Comparison of ENCODE assay signal across 9 cellular contexts in the genomic region with DNA sequence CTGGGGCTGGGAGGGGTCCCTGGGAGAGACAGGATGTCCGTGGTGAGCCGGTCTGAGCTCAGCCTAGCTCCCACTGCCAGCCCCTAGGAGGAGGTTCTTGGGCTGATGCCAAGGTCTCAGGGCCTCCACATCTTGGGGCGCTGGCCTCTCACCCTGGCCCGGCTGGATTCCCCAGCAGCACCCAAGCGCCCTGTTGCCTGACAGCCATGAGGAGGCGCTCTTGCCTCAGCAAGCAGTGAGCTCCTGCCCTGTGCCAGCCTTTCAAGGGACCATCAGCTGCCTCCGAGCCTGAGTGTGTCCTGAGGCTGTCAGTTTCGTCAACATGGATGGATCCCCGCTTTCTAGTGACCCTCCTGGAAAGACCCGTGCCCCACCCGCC.
A peak's percentile ranks its signal among the peaks of the same experiment; 100 is the strongest.
DNase-seq lines count a peak whose midpoint lies in the region; ATAC-seq and TF ChIP-seq lines count a peak whose summit lies in the region.
"Had no signal": no experiment of that assay in that cellular context is flagged by ENCODE, and none has a peak within 500 bp of the region (broad histone marks: within the 10 kb centered on the region; RNA-seq: fewer than 3 reads in every experiment).

No MANE protein-coding gene starts in this region.

- H2BK12ac ChIP-seq in neuronal stem cell (ENCODE audit: low read length): no peak overlapping the region

- 93% methylated on average over 3 of the region's 11 CpGs for WGBS in mammary epithelial cell (ENCODE audit: low coverage, missing lambda C conversion rate)
- no CpG with 5 or more reads among the region's 11 CpGs for WGBS in neuronal stem cell (ENCODE audit: extremely low coverage in 2 of 2, insufficient read length in 2 of 2, insufficient replicate concordance in 1 of 2), 2 donors
- WGBS in lower leg skin, 2 donors: 81 to 82% methylated on average over 7 of the region's 11 CpGs

- H3K27ac ChIP-seq in Karpas-422 (ENCODE audit: low read length): no peak overlapping the region
- no peak overlapping the region for H3K27ac ChIP-seq in mammary epithelial cell (ENCODE audit: insufficient read depth, low read depth, low read length)
- H3K27ac ChIP-seq in neuronal stem cell (replicated peaks; ENCODE audit: low read length): no peak overlapping the region

- no peak overlapping the region for H2BK15ac ChIP-seq in neuronal stem cell (ENCODE audit: low read length)

- no peak overlapping the region for H3K4me2 ChIP-seq in Karpas-422 (ENCODE audit: low read depth, low read length, poor library complexity, severe bottlenecking)
- no peak overlapping the region for H3K4me2 ChIP-seq in mammary epithelial cell (ENCODE audit: insufficient read depth, low read depth, low read length)
- no peak overlapping the region for H3K4me2 ChIP-seq in neuronal stem cell (ENCODE audit: insufficient read depth, low read length, poor library complexity, severe bottlenecking)

- in situ Hi-C loops in mammary epithelial cell (cut with MboI; ENCODE audit: low sequenced_read_pairs in 2 of 2): no loop called here

- H3K4ac ChIP-seq in neuronal stem cell (ENCODE audit: low read length): no peak overlapping the region

- TF ChIP-seq POLR2A in lower leg skin (IDR thresholded peaks at IDR 0.05): no peak

- ATAC-seq in GM19397 (IDR thresholded peaks at IDR 0.05; ENCODE audit: unreplicated experiment) (no peak), GM21360 (IDR thresholded peaks at IDR 0.05; ENCODE audit: unreplicated experiment) (no peak)

- intact Hi-C loops in mammary epithelial cell (cut with micrococcal nuclease): no loop called here
- intact Hi-C loops in lower leg skin (cut with DNase I; ENCODE audit: low total_unique reads): no loop called here

- no peak overlapping the region for H2BK120ac ChIP-seq in neuronal stem cell (ENCODE audit: low read depth, low read length)

- H3K79me2 ChIP-seq in Karpas-422 (ENCODE audit: low read length) (no peaks in the 10 kb centered on the region), mammary epithelial cell (ENCODE audit: insufficient read depth, low read length) (no peaks in the 10 kb centered on the region)

- H3K27me3 ChIP-seq in GM06990 (replicated peaks; ENCODE audit: control insufficient read depth, insufficient read depth, low read length) (no peaks in the 10 kb centered on the region; the same call in 1 of the 2 replicates), Karpas-422 (ENCODE audit: low read length) (no peaks in the 10 kb centered on the region), mammary epithelial cell (ENCODE audit: insufficient read depth, low read length) (no peaks in the 10 kb centered on the region), neuronal stem cell (ENCODE audit: control insufficient read depth in 3 of 3, insufficient read depth in 3 of 3, low read depth in 1 of 3, low read length in 3 of 3) (no peaks in the 10 kb centered on the region)

- no peak overlapping the region for H4K8ac ChIP-seq in neuronal stem cell (ENCODE audit: low read depth, low read length)

- no peak overlapping the region for H3K4me3 ChIP-seq in GM06990 (replicated peaks; ENCODE audit: low read depth, low read length)
- H3K4me3 ChIP-seq in Karpas-422 (ENCODE audit: low read length): no peak overlapping the region
- H3K4me3 ChIP-seq in mammary epithelial cell (replicated peaks in 1 of 3; ENCODE audit: insufficient read depth in 1 of 3, low read depth in 2 of 3, low read length in 3 of 3): no peak overlapping the region
- H3K4me3 ChIP-seq in neuronal stem cell (ENCODE audit: low read length in 2 of 2): no peak overlapping the region
- no peak overlapping the region for H3K4me3 ChIP-seq in lower leg skin (ENCODE audit: low read depth, poor library complexity, severe bottlenecking)

- H3K36me3 ChIP-seq in GM06990 (ENCODE audit: control insufficient read depth, insufficient read depth, low read length) (no peaks in the 10 kb centered on the region), Karpas-422 (ENCODE audit: insufficient read depth, low read length) (no peaks in the 10 kb centered on the region), mammary epithelial cell (ENCODE audit: insufficient read depth, low read length) (no peaks in the 10 kb centered on the region), neuronal stem cell (replicated peaks in 1 of 2; ENCODE audit: control insufficient read depth in 2 of 2, insufficient read depth in 2 of 2, low read length in 2 of 2) (no peaks in the 10 kb centered on the region)

- H3K4me1 ChIP-seq in Karpas-422 (ENCODE audit: low read length) (no peaks in the 10 kb centered on the region), mammary epithelial cell (ENCODE audit: insufficient read depth, low read length) (peaks cover 4% of the 10 kb centered on the region), neuronal stem cell (ENCODE audit: control insufficient read depth in 2 of 2, insufficient read depth in 1 of 2, low read depth in 1 of 2, low read length in 2 of 2) (peaks cover 2 to 24% of the 10 kb centered on the region in 2 donors)

- H2AFZ ChIP-seq in Karpas-422 (ENCODE audit: low read length) (no peak overlapping the region), mammary epithelial cell (ENCODE audit: low read depth, low read length) (no peak overlapping the region), neuronal stem cell (ENCODE audit: low read length) (no peak overlapping the region)

- CTCF ChIA-PET in mammary epithelial cell (lab: Charles Lee; ENCODE audit: low non-redundant PET): interaction anchor here (1.1 kb wide), 1 partner anchor 69 kb away, joined by 3 read pairs; no protein-coding TSS in a partner anchor

- TF ChIP-seq CTCF in GM06990 (IDR thresholded peaks at IDR 0.05; ENCODE audit: insufficient read depth, low read length, poor library complexity, severe bottlenecking): peak; percentile 59
- TF ChIP-seq CTCF in mammary epithelial cell (conservative IDR thresholded peaks at IDR 0.05 in 1 of 2, IDR thresholded peaks at IDR 0.05 in 1 of 2; ENCODE audit: extremely low read depth in 1 of 2, insufficient read depth in 1 of 2, low read depth in 1 of 2, low read length in 2 of 2): peak; percentile 24 to 54
- TF ChIP-seq CTCF in lower leg skin (IDR thresholded peaks at IDR 0.05): no peak

- dilution Hi-C loops in mammary epithelial cell (cut with HindIII; ENCODE audit: low sequenced_read_pairs): no loop called here

- H2AK5ac ChIP-seq in neuronal stem cell (ENCODE audit: low read depth, low read length): peak overlapping the region; percentile 87

- H3K79me1 ChIP-seq in neuronal stem cell (ENCODE audit: low read depth, low read length): no peaks in the 10 kb centered on the region

- H3K14ac ChIP-seq in neuronal stem cell (ENCODE audit: low read length): no peak overlapping the region

- DNase-seq in GM06990 (ENCODE audit: extremely low read depth, insufficient read length): no peak
- peak; percentile 72 for DNase-seq in Karpas-422
- no peak for DNase-seq in mammary epithelial cell
- no peak for DNase-seq in neuronal stem cell (ENCODE audit: low spot score)
- DNase-seq in T1000 (lab: John Stamatoyannopoulos, UW): no peak
- no peak for DNase-seq in lower leg skin (ENCODE audit: low spot score in 2 of 2)
- DNase-seq: effector CD8-positive, alpha-beta T cell had no signal

- peak overlapping the region; percentile 16 for H3K18ac ChIP-seq in neuronal stem cell (ENCODE audit: low read length)

- no peaks in the 10 kb centered on the region for H3K9me2 ChIP-seq in Karpas-422 (replicated peaks; ENCODE audit: insufficient read depth, low read length)

- H4K20me1 ChIP-seq in Karpas-422 (ENCODE audit: insufficient read depth, low read depth, low read length) (no peaks in the 10 kb centered on the region), mammary epithelial cell (ENCODE audit: insufficient read depth, low read length) (no peaks in the 10 kb centered on the region)

- no peaks in the 10 kb centered on the region for H3K9me3 ChIP-seq in Karpas-422 (ENCODE audit: low read length)
- H3K9me3 ChIP-seq in mammary epithelial cell (replicated peaks; ENCODE audit: insufficient read depth, low read length): no peaks in the 10 kb centered on the region
- H3K9me3 ChIP-seq in neuronal stem cell (replicated peaks in 1 of 2; ENCODE audit: control insufficient read depth in 2 of 2, insufficient read depth in 1 of 2, low read depth in 1 of 2, low read length in 2 of 2): peaks cover 0 to 3% of the 10 kb centered on the region in 2 donors

- H3K23ac ChIP-seq in neuronal stem cell (ENCODE audit: low read depth, low read length, poor library complexity): peak overlapping the region; percentile 86

- BruUV-seq in mammary epithelial cell (replicated peaks; lab: Mats Ljungman, UMichigan): no TSS peak

- H2BK5ac ChIP-seq in neuronal stem cell (ENCODE audit: low read length): no peak overlapping the region

- H3K9ac ChIP-seq in Karpas-422 (ENCODE audit: low read length): no peak overlapping the region
- no peak overlapping the region for H3K9ac ChIP-seq in mammary epithelial cell (ENCODE audit: insufficient read depth, low read length)
- H3K9ac ChIP-seq in neuronal stem cell (ENCODE audit: low read depth, low read length, poor library complexity): no peak overlapping the region

- H4K91ac ChIP-seq in neuronal stem cell (ENCODE audit: low read depth, low read length, poor library complexity): no peak overlapping the region

Comparison
In these comparisons a context has a peak if more than half of its experiments do, and no peak if none do; other contexts are left out.
1. CTCF ChIP-seq: peak in GM06990 (single experiment) and mammary epithelial cell (2 of 2); none in lower leg skin (0 of 3).